ENCODE assay signal across 28 cellular contexts in the genomic region with DNA sequence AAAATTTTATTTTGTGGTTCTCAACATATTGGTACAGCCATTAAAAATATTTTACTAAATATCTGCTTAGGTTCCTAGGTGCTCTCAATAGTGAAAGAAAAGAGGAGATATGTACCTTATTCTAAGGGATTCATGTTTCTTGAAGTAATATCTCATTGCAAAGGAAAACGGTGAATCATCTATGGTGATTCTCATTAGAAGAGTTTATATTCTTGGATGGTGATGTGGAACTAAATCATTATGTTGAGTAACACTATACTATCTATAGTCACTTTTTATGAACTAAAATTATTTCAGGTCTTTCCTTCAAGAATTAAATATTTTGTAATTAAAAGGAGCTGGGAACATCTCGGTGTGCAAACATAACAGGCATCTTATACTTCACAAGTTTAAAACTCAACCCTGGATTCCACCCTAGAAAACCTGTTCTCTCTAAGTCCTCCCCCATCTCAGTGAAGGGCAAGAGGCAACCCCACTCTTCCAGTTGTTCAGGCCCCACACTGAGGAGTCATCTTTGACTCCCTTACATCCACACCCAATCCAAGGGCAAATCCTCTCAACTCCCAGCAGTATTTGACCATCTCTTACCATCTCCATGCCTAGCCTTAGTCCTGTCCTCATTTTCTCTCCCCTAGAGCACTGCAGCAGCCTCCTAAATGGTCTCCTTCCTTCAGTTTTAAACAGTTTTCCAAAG.
DNase-seq lines count a peak whose midpoint lies in the region; ATAC-seq, FAIRE-seq and TF ChIP-seq lines count a peak whose summit lies in the region.
"Had no signal": no experiment of that assay in that cellular context is flagged by ENCODE, and none has a peak within 500 bp of the region (broad histone marks: within the 10 kb centered on the region; RNA-seq: fewer than 3 reads in every experiment).

No MANE protein-coding gene starts in this region.

- no peak overlapping the region for H3K4me3 Mint-ChIP-seq in activated naive CD4-positive, alpha-beta T cell treated with anti-CD3 and anti-CD28 coated beads, Interleukin-2, amount 10 ng/mL, durations not matched to agents 7 days and 5 days
- H3K4me3 Mint-ChIP-seq in astrocyte (ENCODE audit: unreplicated experiment) = no peak overlapping the region
- no peak overlapping the region for H3K4me3 Mint-ChIP-seq in CD4-positive, alpha-beta T cell
- H3K4me3 Mint-ChIP-seq: CD4-positive, alpha-beta memory T cell; dendritic cell treated with granulocyte-macrophage colony-stimulating factor and Interleukin-4, amounts not matched to agents 40 ng/mL and 50 ng/mL, for 4 days; IgD-negative memory B cell; neural progenitor cell; stimulated activated memory B cell treated with anti-CD40 and anti-IgM and Interleukin-4, amounts not matched to agents 10 μg/mL and 1 μg/mL and 100 μg/mL, for 72 hours; WTC11 had no signal

- ATAC-seq in activated naive CD4-positive, alpha-beta T cell treated with anti-CD3 and anti-CD28 coated beads, Interleukin-2, amount 50 U/mL, for 72 hours = no peak
- ATAC-seq in CD4-positive, alpha-beta T cell (ENCODE audit: poor library complexity) = no peak
- ATAC-seq: mucosa of descending colon; stimulated activated memory B cell treated with anti-CD40 and anti-IgM and Interleukin-4, amounts not matched to agents 10 μg/mL and 1 μg/mL and 100 μg/mL, for 72 hours; WTC11 had no signal

- H3K79me2 ChIP-seq in astrocyte (ENCODE audit: insufficient read depth, low read length) (no peaks in the 10 kb centered on the region), PC-9 (ENCODE audit: low read depth) (no peaks in the 10 kb centered on the region)
- H3K79me2 ChIP-seq: parathyroid adenoma had no signal

- peak overlapping the region; percentile 27 for H3K4me2 ChIP-seq in astrocyte (ENCODE audit: low read length)
- no peak overlapping the region for H3K4me2 ChIP-seq in PC-9
- H3K4me2 ChIP-seq: neural progenitor cell had no signal

- CTCF ChIA-PET in activated naive CD4-positive, alpha-beta T cell treated with anti-CD3 and anti-CD28 coated beads, Interleukin-2, amount 10 ng/mL, durations not matched to agents 7 days and 5 days (lab: Charles Lee) = interaction anchor here (0.9 kb wide), 1 partner anchor 52 kb away, joined by 3 read pairs; no protein-coding TSS in a partner anchor
- CTCF ChIA-PET in CD4-positive, alpha-beta T cell (lab: Charles Lee) = no interaction called here
- CTCF ChIA-PET in PC-9 (lab: Charles Lee) = interaction anchor here (0.6 kb wide), 1 partner anchor 54 kb away, joined by 3 read pairs; no protein-coding TSS in a partner anchor

- H3K9me3 ChIP-seq in astrocyte (ENCODE audit: insufficient read depth, low read depth, low read length) (no peaks in the 10 kb centered on the region), PC-9 (ENCODE audit: insufficient read depth, low read depth) (no peaks in the 10 kb centered on the region)
- no peaks in the 10 kb centered on the region for H3K9me3 ChIP-seq in CD4-positive, alpha-beta T cell (ENCODE audit: control insufficient read depth, low read length)
- H3K9me3 ChIP-seq: HAP-1, mucosa of descending colon, right atrium auricular region, SJSA1 had no signal

- H3K4me1 ChIP-seq in astrocyte (ENCODE audit: insufficient read depth, low read length) (peaks cover 11% of the 10 kb centered on the region), PC-9 (replicated peaks; ENCODE audit: insufficient read depth) (no peaks in the 10 kb centered on the region)
- H3K4me1 ChIP-seq: neural progenitor cell, parathyroid adenoma, right atrium auricular region had no signal

- BruUV-seq in PC-9 (replicated peaks; lab: Mats Ljungman, UMichigan) = no TSS peak

- peaks cover 0 to 12% of the 10 kb centered on the region in 2 donors for H3K9me3 Mint-ChIP-seq in activated naive CD4-positive, alpha-beta T cell treated with anti-CD3 and anti-CD28 coated beads, Interleukin-2, amount 50 U/mL, for 72 hours
- H3K9me3 Mint-ChIP-seq in activated naive CD4-positive, alpha-beta T cell treated with anti-CD3 and anti-CD28 coated beads, Interleukin-2, amount 10 ng/mL, durations not matched to agents 7 days and 5 days = no peaks in the 10 kb centered on the region
- H3K9me3 Mint-ChIP-seq in astrocyte (ENCODE audit: unreplicated experiment) = no peaks in the 10 kb centered on the region
- H3K9me3 Mint-ChIP-seq in CD4-positive, alpha-beta T cell = no peaks in the 10 kb centered on the region
- H3K9me3 Mint-ChIP-seq: dendritic cell treated with granulocyte-macrophage colony-stimulating factor and Interleukin-4, amounts not matched to agents 40 ng/mL and 50 ng/mL, for 4 days; IgD-negative memory B cell; WTC11 had no signal

- H3K4me3 ChIP-seq in astrocyte (ENCODE audit: insufficient read depth, low read depth, low read length) (no peak overlapping the region), PC-9 (no peak overlapping the region)
- H3K4me3 ChIP-seq: HAP-1, mucosa of descending colon, neural progenitor cell, right atrium auricular region, SJSA1 had no signal

- H4K20me1 ChIP-seq in astrocyte (ENCODE audit: insufficient read depth, low read length) (no peaks in the 10 kb centered on the region), PC-9 (ENCODE audit: insufficient read depth) (no peaks in the 10 kb centered on the region)

- peak; percentile 9 for FAIRE-seq in astrocyte (lab: Jason Lieb, UNC)
- FAIRE-seq: keratinocyte had no signal

- intact Hi-C loops in CD4-positive, alpha-beta T cell (cut with DNase I, micrococcal nuclease) = no loop called here
- intact Hi-C loops in PC-9 (cut with micrococcal nuclease; ENCODE audit: unreplicated experiment) = no loop called here

- H3K27ac Mint-ChIP-seq in activated naive CD4-positive, alpha-beta T cell treated with anti-CD3 and anti-CD28 coated beads, Interleukin-2, amount 50 U/mL, for 72 hours = peak overlapping the region; percentile 0 to 14
- no peak overlapping the region for H3K27ac Mint-ChIP-seq in activated naive CD4-positive, alpha-beta T cell treated with anti-CD3 and anti-CD28 coated beads, Interleukin-2, amount 10 ng/mL, durations not matched to agents 7 days and 5 days
- H3K27ac Mint-ChIP-seq in astrocyte (ENCODE audit: unreplicated experiment) = peak overlapping the region; percentile 54
- H3K27ac Mint-ChIP-seq in CD4-positive, alpha-beta T cell = no peak overlapping the region
- H3K27ac Mint-ChIP-seq: dendritic cell treated with granulocyte-macrophage colony-stimulating factor and Interleukin-4, amounts not matched to agents 40 ng/mL and 50 ng/mL, for 4 days; neural progenitor cell; stimulated activated memory B cell treated with anti-CD40 and anti-IgM and Interleukin-4, amounts not matched to agents 10 μg/mL and 1 μg/mL and 100 μg/mL, for 72 hours; WTC11 had no signal

- H3K4me1 Mint-ChIP-seq in activated naive CD4-positive, alpha-beta T cell treated with anti-CD3 and anti-CD28 coated beads, Interleukin-2, amount 10 ng/mL, durations not matched to agents 7 days and 5 days = peaks cover 11% of the 10 kb centered on the region
- H3K4me1 Mint-ChIP-seq in astrocyte (ENCODE audit: low read depth, unreplicated experiment) = peaks cover 17% of the 10 kb centered on the region
- peaks cover 26% of the 10 kb centered on the region for H3K4me1 Mint-ChIP-seq in CD4-positive, alpha-beta T cell (ENCODE audit: low read depth)
- H3K4me1 Mint-ChIP-seq: stimulated activated memory B cell treated with anti-CD40 and anti-IgM and Interleukin-4, amounts not matched to agents 10 μg/mL and 1 μg/mL and 100 μg/mL, for 72 hours; WTC11 had no signal

- H3K27ac ChIP-seq in astrocyte (ENCODE audit: low read depth, low read length) = no peak overlapping the region
- H3K27ac ChIP-seq in CD4-positive, alpha-beta T cell (ENCODE audit: low read depth, low read length) = no peak overlapping the region
- H3K27ac ChIP-seq in PC-9 = no peak overlapping the region
- H3K27ac ChIP-seq: neural progenitor cell, parathyroid adenoma, right atrium auricular region, SJSA1 had no signal

- H3K36me3 Mint-ChIP-seq in activated naive CD4-positive, alpha-beta T cell treated with anti-CD3 and anti-CD28 coated beads, Interleukin-2, amount 50 U/mL, for 72 hours = peaks cover 15 to 18% of the 10 kb centered on the region in 2 donors
- peaks cover 21% of the 10 kb centered on the region for H3K36me3 Mint-ChIP-seq in activated naive CD4-positive, alpha-beta T cell treated with anti-CD3 and anti-CD28 coated beads, Interleukin-2, amount 10 ng/mL, durations not matched to agents 7 days and 5 days
- peaks cover 11% of the 10 kb centered on the region for H3K36me3 Mint-ChIP-seq in astrocyte (ENCODE audit: low read depth, unreplicated experiment)
- peaks cover 27% of the 10 kb centered on the region for H3K36me3 Mint-ChIP-seq in CD4-positive, alpha-beta T cell (ENCODE audit: low read depth)
- H3K36me3 Mint-ChIP-seq: WTC11 had no signal

- no peaks in the 10 kb centered on the region for H3K9me2 ChIP-seq in PC-9 (ENCODE audit: insufficient read depth)

- H3F3A ChIP-seq in PC-9 (ENCODE audit: insufficient read depth, low read depth) = no peaks in the 10 kb centered on the region

- DNase-seq in activated naive CD4-positive, alpha-beta T cell treated with anti-CD3 and anti-CD28 coated beads, Interleukin-2, amount 50 U/mL, for 72 hours (ENCODE audit: low spot score in 2 of 2) = no peak
- DNase-seq in activated naive CD4-positive, alpha-beta T cell treated with anti-CD3 and anti-CD28 coated beads, Interleukin-2, amount 10 ng/mL, durations not matched to agents 7 days and 5 days = no peak
- DNase-seq in astrocyte (ENCODE audit: low read depth) = peak; percentile 45
- peak; percentile 48 for DNase-seq in fibroblast of peridontal ligament (ENCODE audit: extremely low read depth)
- no peak for DNase-seq in CD4-positive, alpha-beta T cell
- no peak for DNase-seq in LoVo (ENCODE audit: low spot score)
- DNase-seq in PC-9 = no peak
- DNase-seq in superior temporal gyrus (ENCODE audit: extremely low spot score) = no peak
- DNase-seq: activated CD4-positive, alpha-beta T cell treated with anti-CD3 and anti-CD28 coated beads, Interleukin-2, amount 50 U/mL, for 1 hour; activated naive CD4-positive, alpha-beta T cell treated with Interleukin-2 at 50 U/mL for 16 hours; activated T-cell treated with anti-CD3 and anti-CD28 coated beads, Interleukin-2, amount 50 U/mL, for 48 hours; GDM1; mucosa of descending colon; NCI-H1105 treated with DMSO at 0.1 percent for 48 hours; NCI-H1930; stimulated activated CD4-positive, alpha-beta T cell treated with anti-CD3 and anti-CD28 coated beads, Interleukin-4, amount 100 ng/mL, for 4 hours; substantia nigra had no signal

- no peak overlapping the region for H2AFZ ChIP-seq in astrocyte (ENCODE audit: low read depth, low read length)
- no peak overlapping the region for H2AFZ ChIP-seq in PC-9
- H2AFZ ChIP-seq: neural progenitor cell, parathyroid adenoma had no signal

- TF ChIP-seq CTCF in astrocyte (IDR thresholded peaks at IDR 0.05; ENCODE audit: insufficient read depth, low read depth, low read length) (no peak), PC-9 (conservative IDR thresholded peaks at IDR 0.05) (no peak)
- no peak for TF ChIP-seq CTCF in CD4-positive, alpha-beta T cell (IDR thresholded peaks at IDR 0.05)

- H3K36me3 ChIP-seq in astrocyte (ENCODE audit: insufficient read depth, low read length) = no peaks in the 10 kb centered on the region
- H3K36me3 ChIP-seq in PC-9 (ENCODE audit: low read depth) = no peaks in the 10 kb centered on the region
- H3K36me3 ChIP-seq: HAP-1, neural progenitor cell, SJSA1 had no signal

- no peak overlapping the region for H3K9ac ChIP-seq in astrocyte (ENCODE audit: low read length)
- H3K9ac ChIP-seq: neural progenitor cell, parathyroid adenoma had no signal

- POLR2A ChIA-PET in CD4-positive, alpha-beta T cell (lab: Charles Lee) = no interaction called here
- POLR2A ChIA-PET in PC-9 (lab: Charles Lee; ENCODE audit: unreplicated experiment) = no interaction called here

- H3K27me3 ChIP-seq in astrocyte (ENCODE audit: insufficient read depth, low read length) = no peaks in the 10 kb centered on the region
- H3K27me3 ChIP-seq in CD4-positive, alpha-beta T cell (ENCODE audit: control insufficient read depth, insufficient read depth, low read length) = no peaks in the 10 kb centered on the region
- no peaks in the 10 kb centered on the region for H3K27me3 ChIP-seq in PC-9 (ENCODE audit: insufficient read depth, low read depth)
- H3K27me3 ChIP-seq: neural progenitor cell, right atrium auricular region, SJSA1 had no signal

- no peaks in the 10 kb centered on the region for H3K27me3 Mint-ChIP-seq in activated naive CD4-positive, alpha-beta T cell treated with anti-CD3 and anti-CD28 coated beads, Interleukin-2, amount 10 ng/mL, durations not matched to agents 7 days and 5 days
- H3K27me3 Mint-ChIP-seq in astrocyte (ENCODE audit: low read depth, unreplicated experiment) = no peaks in the 10 kb centered on the region
- H3K27me3 Mint-ChIP-seq in CD4-positive, alpha-beta T cell = no peaks in the 10 kb centered on the region
- H3K27me3 Mint-ChIP-seq: CD4-positive, alpha-beta memory T cell; dendritic cell treated with granulocyte-macrophage colony-stimulating factor and Interleukin-4, amounts not matched to agents 40 ng/mL and 50 ng/mL, for 4 days; IgD-negative memory B cell; stimulated activated memory B cell treated with anti-CD40 and anti-IgM and Interleukin-4, amounts not matched to agents 10 μg/mL and 1 μg/mL and 100 μg/mL, for 72 hours had no signal

Comparison
In these comparisons a context has a peak if more than half of its experiments do, and no peak if none do; other contexts are left out.
1. H3K27ac Mint-ChIP-seq: peak in activated naive CD4-positive, alpha-beta T cell treated with anti-CD3 and anti-CD28 coated beads, Interleukin-2, amount 50 U/mL, for 72 hours (2 of 2) and astrocyte (single experiment); none in activated naive CD4-positive, alpha-beta T cell treated with anti-CD3 and anti-CD28 coated beads, Interleukin-2, amount 10 ng/mL, durations not matched to agents 7 days and 5 days (single experiment) and CD4-positive, alpha-beta T cell (single experiment).
2. DNase-seq: peak in astrocyte (single experiment) and fibroblast of peridontal ligament (single experiment); none in activated naive CD4-positive, alpha-beta T cell treated with anti-CD3 and anti-CD28 coated beads, Interleukin-2, amount 50 U/mL, for 72 hours (0 of 2), activated naive CD4-positive, alpha-beta T cell treated with anti-CD3 and anti-CD28 coated beads, Interleukin-2, amount 10 ng/mL, durations not matched to agents 7 days and 5 days (single experiment), CD4-positive, alpha-beta T cell (0 of 10), LoVo (single experiment), PC-9 (0 of 2) and superior temporal gyrus (single experiment).